In genomic region chr7:107980671-107981190, GRCh38 we compare ENCODE assay signal across 26 cellular contexts. TPM values are rescaled to one million over a fixed set of nuclear protein-coding genes. Genes with fewer than 3 reads are reported as not detected.
"Had no signal": no experiment of that assay in that cellular context is flagged by ENCODE, and none has a peak within 500 bp of the region (broad histone marks: within the 10 kb centered on the region; RNA-seq: fewer than 3 reads in every experiment).

No MANE protein-coding gene starts in this region.

- H3K4me3 ChIP-seq: ascending aorta, breast epithelium, cardiac muscle cell, colonic mucosa had no signal

- ATAC-seq: activated CD4-positive, alpha-beta T cell treated with anti-CD3 and anti-CD28 coated beads for 36 hours; activated naive CD4-positive, alpha-beta T cell treated with anti-CD3 and anti-CD28 coated beads, Interleukin-2, amount 50 U/mL, for 72 hours; activated T-cell treated with anti-CD3 and anti-CD28 coated beads, Interleukin-2, amount 50 U/mL, for 72 hours had no signal

- H3K36me3 ChIP-seq: breast epithelium, cardiac muscle cell, colonic mucosa had no signal

- H3K27ac ChIP-seq: ascending aorta, breast epithelium, cardiac muscle cell, colonic mucosa, epithelial cell of prostate had no signal

- H3K4me1 ChIP-seq: breast epithelium, colonic mucosa had no signal

- H3K27me3 ChIP-seq: ascending aorta, breast epithelium, cardiac muscle cell, colonic mucosa had no signal

- H3K9me3 ChIP-seq: ascending aorta, breast epithelium, colonic mucosa had no signal

- DNase-seq: activated CD4-positive, alpha-beta memory T cell treated with anti-CD3 and anti-CD28 coated beads, Interleukin-2, amount 10 ng/mL, durations not matched to agents 7 days and 5 days; activated CD4-positive, alpha-beta T cell treated with anti-CD3 and anti-CD28 coated beads for 36 hours; activated CD4-positive, alpha-beta T cell treated with anti-CD3 and anti-CD28 coated beads, Interleukin-2, amount 10 ng/mL, durations not matched to agents 24 days and 14 days; activated CD4-positive, CD25-positive, alpha-beta regulatory T cell; activated CD4-positive, CD25-positive, alpha-beta regulatory T cell treated with anti-CD3 and anti-CD28 coated beads, Interleukin-2, amount 50 U/mL, for 72 hours; activated CD8-positive, alpha-beta memory T cell treated with anti-CD3 and anti-CD28 coated beads, Interleukin-2, amount 50 U/mL, for 48 hours; activated gamma-delta T cell; activated naive CD4-positive, alpha-beta T cell; activated naive CD4-positive, alpha-beta T cell treated with anti-CD3 and anti-CD28 coated beads, Interleukin-2, amount 10 ng/mL, durations not matched to agents 7 days and 5 days; activated naive CD8-positive, alpha-beta T cell treated with anti-CD3 and anti-CD28 coated beads, Interleukin-2, amount 10 ng/mL, durations not matched to agents 7 days and 5 days; activated T-cell treated with anti-CD3 and anti-CD28 coated beads for 4 hours; activated T-cell treated with anti-CD3 and anti-CD28 coated beads, Interleukin-2, amount 50 U/mL, for 24 hours; activated T-cell treated with anti-CD3 and anti-CD28 coated beads, Interleukin-2, amount 50 U/mL, for 72 hours; central memory CD4-positive, alpha-beta T cell; cerebellar nuclear complex; colonic mucosa; effector CD8-positive, alpha-beta T cell; foreskin melanocyte; head of caudate nucleus; T-helper 2 cell had no signal

RNA-seq across cellular contexts. Expression of gene LAMB1, which starts 22.2 kb away (rescaled TPM):
- total RNA-seq: activated CD4-positive, alpha-beta memory T cell treated with anti-CD3 and anti-CD28 coated beads, Interleukin-2, amount 10 ng/mL, durations not matched to agents 7 days and 5 days; activated CD4-positive, alpha-beta T cell treated with anti-CD3 and anti-CD28 coated beads, Interleukin-2, amount 10 ng/mL, durations not matched to agents 24 days and 14 days; activated naive CD8-positive, alpha-beta T cell treated with anti-CD3 and anti-CD28 coated beads, Interleukin-2, amount 10 ng/mL, durations not matched to agents 7 days and 5 days; T-helper 1 cell treated with Interleukin-12 subunit alpha and Interleukin-12 subunit beta and Interleukin-4 antibody, amounts not matched to agents 30 ng/mL and 1 ng/mL, for 36 hours had no signal
